In genomic region chr19:50790898-50791562, GRCh38 we compare ENCODE assay signal across 1 cellular context.
TF ChIP-seq lines count a peak whose summit lies in the region.

No MANE protein-coding gene starts in this region.

TF ChIP-seq in GM12878, 131 proteins besides CTCF, POLR2A, EP300 and RAD21:
- peak; percentile 92 for TF ChIP-seq NR2C1 (IDR thresholded peaks at IDR 0.05)
- TF ChIP-seq POLR2AphosphoS2 (IDR thresholded peaks at IDR 0.05; ENCODE audit: low read depth, low read length), result 0 out of 2 replicates have a peak, but pooled peaks have one; percentile 3
- TF ChIP-seq, protein P1, sequence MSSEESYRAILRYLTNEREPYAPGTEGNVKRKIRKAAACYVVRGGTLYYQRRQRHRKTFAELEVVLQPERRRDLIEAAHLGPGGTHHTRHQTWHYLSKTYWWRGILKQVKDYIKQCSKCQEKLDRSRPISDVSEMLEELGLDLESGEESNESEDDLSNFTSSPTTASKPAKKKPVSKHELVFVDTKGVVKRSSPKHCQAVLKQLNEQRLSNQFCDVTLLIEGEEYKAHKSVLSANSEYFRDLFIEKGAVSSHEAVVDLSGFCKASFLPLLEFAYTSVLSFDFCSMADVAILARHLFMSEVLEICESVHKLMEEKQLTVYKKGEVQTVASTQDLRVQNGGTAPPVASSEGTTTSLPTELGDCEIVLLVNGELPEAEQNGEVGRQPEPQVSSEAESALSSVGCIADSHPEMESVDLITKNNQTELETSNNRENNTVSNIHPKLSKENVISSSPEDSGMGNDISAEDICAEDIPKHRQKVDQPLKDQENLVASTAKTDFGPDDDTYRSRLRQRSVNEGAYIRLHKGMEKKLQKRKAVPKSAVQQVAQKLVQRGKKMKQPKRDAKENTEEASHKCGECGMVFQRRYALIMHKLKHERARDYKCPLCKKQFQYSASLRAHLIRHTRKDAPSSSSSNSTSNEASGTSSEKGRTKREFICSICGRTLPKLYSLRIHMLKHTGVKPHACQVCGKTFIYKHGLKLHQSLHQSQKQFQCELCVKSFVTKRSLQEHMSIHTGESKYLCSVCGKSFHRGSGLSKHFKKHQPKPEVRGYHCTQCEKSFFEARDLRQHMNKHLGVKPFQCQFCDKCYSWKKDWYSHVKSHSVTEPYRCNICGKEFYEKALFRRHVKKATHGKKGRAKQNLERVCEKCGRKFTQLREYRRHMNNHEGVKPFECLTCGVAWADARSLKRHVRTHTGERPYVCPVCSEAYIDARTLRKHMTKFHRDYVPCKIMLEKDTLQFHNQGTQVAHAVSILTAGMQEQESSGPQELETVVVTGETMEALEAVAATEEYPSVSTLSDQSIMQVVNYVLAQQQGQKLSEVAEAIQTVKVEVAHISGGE (CRISPR knock-in tag; IDR thresholded peaks at IDR 0.05), result no peak
- peak; percentile 17; the same call in 1 of the 2 replicates for TF ChIP-seq PKNOX1 (IDR thresholded peaks at IDR 0.05)
- no peak for TF ChIP-seq SUZ12 (IDR thresholded peaks at IDR 0.05; ENCODE audit: unreplicated experiment)
- peak; percentile 57 for TF ChIP-seq NR2C2 (IDR thresholded peaks at IDR 0.05; ENCODE audit: borderline replicate concordance, control insufficient read depth, insufficient read length, low read depth)
- no peak for TF ChIP-seq PAX8 (IDR thresholded peaks at IDR 0.05)
- no peak for TF ChIP-seq LARP7 (IDR thresholded peaks at IDR 0.05)
- no peak for TF ChIP-seq MEF2A (IDR thresholded peaks at IDR 0.05; ENCODE audit: insufficient read depth, low read depth, low read length)
- no peak for TF ChIP-seq PML (IDR thresholded peaks at IDR 0.05; ENCODE audit: low read length)
- TF ChIP-seq EZH2 (IDR thresholded peaks at IDR 0.05; ENCODE audit: borderline replicate concordance, control insufficient read depth, low read depth, low read length), result no peak
- TF ChIP-seq SKIL (IDR thresholded peaks at IDR 0.05; ENCODE audit: low read depth, poor library complexity, severe bottlenecking), result no peak
- TF ChIP-seq NR2F1 (conservative IDR thresholded peaks at IDR 0.05), result peak; percentile 97
